Comparison of ENCODE assay signal across 15 cellular contexts in genomic region chr4:78325244-78326187, GRCh38.
DNase-seq lines count a peak whose midpoint lies in the region; ATAC-seq and TF ChIP-seq lines count a peak whose summit lies in the region.
"Had no signal": no experiment of that assay in that cellular context is flagged by ENCODE, and none has a peak within 500 bp of the region (broad histone marks: within the 10 kb centered on the region; RNA-seq: fewer than 3 reads in every experiment).

No MANE protein-coding gene starts in this region.

- H3K9ac ChIP-seq in GM23248 (no peak overlapping the region), SK-N-SH (no peak overlapping the region)
- H3K9ac ChIP-seq: BLaER1 treated with 17β-estradiol and CSF1 and Interleukin-3, amounts not matched to agents 10 nM and 100 nM had no signal

- TF ChIP-seq RAD21 in SK-N-SH (IDR thresholded peaks at IDR 0.05; ENCODE audit: low read length) = no peak

- H3K9me2 ChIP-seq in GM23248 (ENCODE audit: insufficient read depth) (no peaks in the 10 kb centered on the region), SK-N-SH (no peaks in the 10 kb centered on the region), hepatocyte (replicated peaks; ENCODE audit: insufficient read depth) (no peaks in the 10 kb centered on the region)

- H3K4me2 ChIP-seq in GM23248 (ENCODE audit: unreplicated experiment) (peak overlapping the region; percentile 4), SK-N-SH (no peak overlapping the region), hepatocyte (no peak overlapping the region)
- H3K4me2 ChIP-seq: BLaER1 treated with 17β-estradiol and CSF1 and Interleukin-3, amounts not matched to agents 10 nM and 100 nM had no signal

- H3F3A ChIP-seq in GM23248 (ENCODE audit: insufficient read depth) (peaks cover 17% of the 10 kb centered on the region; the same call in 1 of the 2 replicates), SK-N-SH (replicated peaks; ENCODE audit: insufficient read depth) (no peaks in the 10 kb centered on the region)

- intact Hi-C loops in heart right ventricle (cut with DNase I) = no loop called here

- H3K27me3 ChIP-seq in GM23248 (replicated peaks; ENCODE audit: insufficient read depth) (no peaks in the 10 kb centered on the region), SK-N-SH (ENCODE audit: insufficient read depth) (no peaks in the 10 kb centered on the region), hepatocyte (no peaks in the 10 kb centered on the region), heart right ventricle (no peaks in the 10 kb centered on the region)

- no peak; a peak in 1 of 4 replicates for TF ChIP-seq EP300 in SK-N-SH (IDR thresholded peaks at IDR 0.05; ENCODE audit: borderline replicate concordance in 1 of 2, low read depth in 1 of 2, low read length in 1 of 2)

- no peaks in the 10 kb centered on the region for H3K36me3 ChIP-seq in GM23248 (ENCODE audit: low read depth)
- peaks cover 5 to 8% of the 10 kb centered on the region in 2 experiments for H3K36me3 ChIP-seq in SK-N-SH (replicated peaks in 1 of 2; ENCODE audit: control insufficient read depth in 1 of 2, insufficient read depth in 2 of 2, low read length in 1 of 2)
- H3K36me3 ChIP-seq in hepatocyte (replicated peaks; ENCODE audit: insufficient read depth, low read depth) = no peaks in the 10 kb centered on the region
- H3K36me3 ChIP-seq in heart right ventricle = no peaks in the 10 kb centered on the region
- H3K36me3 ChIP-seq: BLaER1 treated with 17β-estradiol and CSF1 and Interleukin-3, amounts not matched to agents 10 nM and 100 nM had no signal

- POLR2A ChIA-PET in SK-N-SH (lab: Yijun Ruan, JAX) = no interaction called here

- CTCF ChIA-PET in SK-N-SH (lab: Yijun Ruan, JAX) = interaction anchor here (1.4 kb wide), 1 partner anchor 11 kb away, joined by 3 read pairs; no protein-coding TSS in a partner anchor

- TF ChIP-seq CTCF in SK-N-SH (IDR thresholded peaks at IDR 0.05) = no peak
- no peak for TF ChIP-seq CTCF in hepatocyte (IDR thresholded peaks at IDR 0.05; ENCODE audit: poor library complexity)
- TF ChIP-seq CTCF in heart right ventricle (IDR thresholded peaks at IDR 0.05) = no peak

- WGBS in GM23248 (ENCODE audit: low coverage in 1 of 2, low lambda C conversion rate in 2 of 2, missing lambda C conversion rate in 2 of 2), 2 experiments = 57 to 58% methylated on average over 9 of the region's 9 CpGs
- WGBS in SK-N-SH (ENCODE audit: low lambda C conversion rate) = 64% methylated on average over 9 of the region's 9 CpGs
- WGBS in hepatocyte (ENCODE audit: low lambda C conversion rate, missing lambda C conversion rate) = 55% methylated on average over 9 of the region's 9 CpGs
- WGBS in heart right ventricle, 2 donors = 73 to 82% methylated on average over 9 of the region's 9 CpGs

- H3K79me2 ChIP-seq in GM23248 (ENCODE audit: insufficient read depth) (no peaks in the 10 kb centered on the region), SK-N-SH (ENCODE audit: insufficient read depth) (no peaks in the 10 kb centered on the region), hepatocyte (no peaks in the 10 kb centered on the region)

- peaks cover 26% of the 10 kb centered on the region for H3K4me1 ChIP-seq in GM23248 (ENCODE audit: insufficient read depth)
- H3K4me1 ChIP-seq in SK-N-SH (ENCODE audit: control insufficient read depth in 1 of 2, insufficient read depth in 2 of 2, low read depth in 1 of 2, low read length in 1 of 2) = peaks cover 0 to 10% of the 10 kb centered on the region in 2 experiments; a peak in 2 of 4 replicates
- H3K4me1 ChIP-seq in hepatocyte (ENCODE audit: insufficient read depth) = no peaks in the 10 kb centered on the region
- no peaks in the 10 kb centered on the region for H3K4me1 ChIP-seq in heart right ventricle

- H3K4me3 ChIP-seq in GM23248 = no peak overlapping the region
- H3K4me3 ChIP-seq in SK-N-SH (ENCODE audit: low read depth in 2 of 2, low read length in 1 of 2) = no peak overlapping the region
- no peak overlapping the region for H3K4me3 ChIP-seq in hepatocyte
- H3K4me3 ChIP-seq in heart right ventricle = no peak overlapping the region
- H3K4me3 ChIP-seq: BLaER1 treated with 17β-estradiol and CSF1 and Interleukin-3, amounts not matched to agents 10 nM and 100 nM had no signal

- in situ Hi-C loops in GM23248 (cut with MboI) = no loop called here

- H4K20me1 ChIP-seq in GM23248 (ENCODE audit: insufficient read depth) (no peaks in the 10 kb centered on the region), SK-N-SH (ENCODE audit: insufficient read depth) (no peaks in the 10 kb centered on the region), hepatocyte (ENCODE audit: insufficient read depth, poor library complexity, severe bottlenecking) (no peaks in the 10 kb centered on the region)
- H4K20me1 ChIP-seq: BLaER1 treated with 17β-estradiol and CSF1 and Interleukin-3, amounts not matched to agents 10 nM and 100 nM had no signal

- DNase-seq in GM23248 = peak; percentile 60
- no peak for DNase-seq in SK-N-SH
- peak; percentile 25 for DNase-seq in hepatocyte (ENCODE audit: low spot score)
- DNase-seq in renal cortical epithelial cell (ENCODE audit: low read depth) = peak; percentile 49
- DNase-seq in NCI-H128 (lab: John Stamatoyannopoulos, UW; ENCODE audit: unreplicated experiment) = no peak
- DNase-seq in heart right ventricle = no peak
- DNase-seq in NCI-H2227 treated with DMSO at 0.1 percent for 48 hours (lab: John Stamatoyannopoulos, UW) = no peak
- DNase-seq: DMS 273 treated with DMSO at 0.1 percent for 48 hours, IMR-90, Kasumi-1, NCI-H1417, NCI-H1930, NCI-H526 had no signal

- ATAC-seq in heart right ventricle = no peak
- no peak for ATAC-seq in GM18870 (IDR thresholded peaks at IDR 0.05; ENCODE audit: unreplicated experiment)

- peak overlapping the region; percentile 14 for H3K27ac ChIP-seq in GM23248
- H3K27ac ChIP-seq in SK-N-SH (ENCODE audit: low read depth in 2 of 2, low read length in 1 of 2) = peak overlapping the region in 1 of 2 experiments; percentile 73; a peak in 1 of 4 replicates
- H3K27ac ChIP-seq in hepatocyte = no peak overlapping the region
- H3K27ac ChIP-seq in heart right ventricle = no peak overlapping the region
- H3K27ac ChIP-seq: BLaER1 treated with 17β-estradiol and CSF1 and Interleukin-3, amounts not matched to agents 10 nM and 100 nM had no signal

- no peak overlapping the region for H2AFZ ChIP-seq in GM23248
- H2AFZ ChIP-seq in SK-N-SH (ENCODE audit: low read depth) = no peak overlapping the region
- H2AFZ ChIP-seq in hepatocyte = no peak overlapping the region

- H3K9me3 ChIP-seq in GM23248 (ENCODE audit: low read depth) (no peaks in the 10 kb centered on the region), SK-N-SH (no peaks in the 10 kb centered on the region), hepatocyte (ENCODE audit: low read depth) (no peaks in the 10 kb centered on the region), heart right ventricle (no peaks in the 10 kb centered on the region)

TF ChIP-seq in SK-N-SH, 30 proteins besides CTCF, POLR2A, EP300 and RAD21:
- TF ChIP-seq MXI1 (IDR thresholded peaks at IDR 0.05; ENCODE audit: low read depth, low read length) (no peak), RCOR1 (IDR thresholded peaks at IDR 0.05; ENCODE audit: low read length) (peak; percentile 69; the same call in 1 of the 2 replicates)

Comparison
In these comparisons a context has a peak if more than half of its experiments do, and no peak if none do; other contexts are left out.
1. DNase-seq: peak in GM23248 (single experiment), hepatocyte (single experiment) and renal cortical epithelial cell (single experiment); none in SK-N-SH (single experiment), NCI-H128 (single experiment), heart right ventricle (0 of 2) and NCI-H2227 treated with DMSO at 0.1 percent for 48 hours (single experiment).